Comparison of ENCODE assay signal across 27 cellular contexts in genomic region chr3:155426524-155427230, GRCh38.
DNase-seq lines count a peak whose midpoint lies in the region; ATAC-seq, FAIRE-seq and TF ChIP-seq lines count a peak whose summit lies in the region.
"Had no signal": no experiment of that assay in that cellular context is flagged by ENCODE, and none has a peak within 500 bp of the region (broad histone marks: within the 10 kb centered on the region; RNA-seq: fewer than 3 reads in every experiment).

No MANE protein-coding gene starts in this region.

- H3K36me3 ChIP-seq in Karpas-422 (ENCODE audit: insufficient read depth, low read length) (no peaks in the 10 kb centered on the region), bronchial epithelial cell (ENCODE audit: control insufficient read depth, insufficient read depth, low read length) (no peaks in the 10 kb centered on the region), keratinocyte (ENCODE audit: control insufficient read depth in 2 of 2, extremely low read depth in 1 of 2, insufficient read depth in 2 of 2, low read length in 2 of 2) (no peaks in the 10 kb centered on the region)
- H3K36me3 ChIP-seq: HAP-1, heart right ventricle, pancreas had no signal

- H3K9ac ChIP-seq in Karpas-422 (ENCODE audit: low read length) (no peak overlapping the region), keratinocyte (ENCODE audit: control insufficient read depth, extremely low read depth, insufficient read depth, low read length) (no peak overlapping the region)
- H3K9ac ChIP-seq: SK-N-SH had no signal

- peak; percentile 70 for DNase-seq in EH (ENCODE audit: low read depth)
- DNase-seq in Karpas-422: peak; percentile 60
- DNase-seq in bronchial epithelial cell (ENCODE audit: low read depth): peak; percentile 20
- DNase-seq in keratinocyte (ENCODE audit: low read depth, low spot score): no peak
- DNase-seq in mucosa of gallbladder (ENCODE audit: low spot score): no peak
- DNase-seq in NCI-H1436 treated with DMSO at 0.1 percent for 48 hours (lab: John Stamatoyannopoulos, UW): no peak
- DNase-seq: activated B cell treated with CpG ODN at 0.5 μM for 24 hours; activated CD4-positive, alpha-beta T cell treated with anti-CD3 and anti-CD28 coated beads, Interleukin-2, amount 10 ng/mL, durations not matched to agents 7 days and 5 days; activated effector memory CD4-positive, alpha-beta T cell treated with anti-CD3 and anti-CD28 coated beads, Interleukin-2, amount 50 U/mL, for 16 hours; activated T-cell treated with anti-CD3 and anti-CD28 coated beads, Interleukin-2, amount 50 U/mL, for 24 hours; anterior cingulate cortex; CD8-positive, alpha-beta memory T cell; cortex of kidney; effector memory CD8-positive, alpha-beta T cell; GDM1; heart right ventricle; NCI-H1092 treated with DMSO at 0.1 percent for 48 hours; NCI-H2029; NCI-H2227 treated with DMSO at 0.1 percent for 48 hours; NCI-H526; pancreas; SK-N-SH; stimulated activated naive CD4-positive, alpha-beta T cell had no signal

- H3K4me2 ChIP-seq in Karpas-422 (ENCODE audit: low read depth, low read length, poor library complexity, severe bottlenecking) (no peak overlapping the region), keratinocyte (ENCODE audit: control insufficient read depth, extremely low read depth, insufficient read depth, low read depth, low read length) (peak overlapping the region; percentile 23)
- H3K4me2 ChIP-seq: SK-N-SH had no signal

- TF ChIP-seq CTCF in bronchial epithelial cell (IDR thresholded peaks at IDR 0.05; ENCODE audit: insufficient read depth, low read length, severe bottlenecking) (no peak), keratinocyte (optimal IDR thresholded peaks at IDR 0.05 in 1 of 3, IDR thresholded peaks at IDR 0.05 in 1 of 3, conservative IDR thresholded peaks at IDR 0.05 in 1 of 3; ENCODE audit: extremely low read depth in 1 of 3, insufficient read depth in 2 of 3, low read length in 3 of 3) (no peak)

- dilution Hi-C loops in keratinocyte (cut with MboI; ENCODE audit: extremely low pct_ligation_motif_present, low sequenced_read_pairs): no loop called here

- no peak for FAIRE-seq in bronchial epithelial cell (lab: Jason Lieb, UNC)
- no peak for FAIRE-seq in keratinocyte (lab: Jason Lieb, UNC)
- FAIRE-seq: frontal cortex, pancreas had no signal

- H3K9me3 ChIP-seq in Karpas-422 (ENCODE audit: low read length): peaks cover 10% of the 10 kb centered on the region; the same call in 1 of the 2 replicates
- H3K9me3 ChIP-seq in keratinocyte (ENCODE audit: control insufficient read depth, low read depth, low read length): peaks cover 2% of the 10 kb centered on the region
- H3K9me3 ChIP-seq: pancreas, SK-N-SH had no signal

- H3K4me1 ChIP-seq in Karpas-422 (ENCODE audit: low read length) (peaks cover 51% of the 10 kb centered on the region), keratinocyte (ENCODE audit: control insufficient read depth, extremely low read depth, insufficient read depth, low read length) (peaks cover 10% of the 10 kb centered on the region)
- H3K4me1 ChIP-seq: heart right ventricle, pancreas had no signal

- no peak overlapping the region for H3K27ac ChIP-seq in Karpas-422 (ENCODE audit: low read length)
- H3K27ac ChIP-seq in keratinocyte (ENCODE audit: control insufficient read depth, insufficient read depth, low read length): no peak overlapping the region
- H3K27ac ChIP-seq: heart right ventricle, pancreas, skin epidermis had no signal

- H3K27me3 ChIP-seq in Karpas-422 (ENCODE audit: low read length) (no peaks in the 10 kb centered on the region), bronchial epithelial cell (ENCODE audit: control insufficient read depth, insufficient read depth, low read length) (no peaks in the 10 kb centered on the region), keratinocyte (ENCODE audit: control insufficient read depth, extremely low read depth, insufficient read depth, low read length) (no peaks in the 10 kb centered on the region)
- H3K27me3 ChIP-seq: heart right ventricle, pancreas had no signal

- H4K20me1 ChIP-seq in Karpas-422 (ENCODE audit: insufficient read depth, low read depth, low read length) (no peaks in the 10 kb centered on the region), keratinocyte (ENCODE audit: control insufficient read depth, extremely low read depth, insufficient read depth, low read length) (no peaks in the 10 kb centered on the region)

- H3K9me1 ChIP-seq in keratinocyte (ENCODE audit: control insufficient read depth, extremely low read depth, insufficient read depth, low read length): no peaks in the 10 kb centered on the region

- no peaks in the 10 kb centered on the region for H3K9me2 ChIP-seq in Karpas-422 (replicated peaks; ENCODE audit: insufficient read depth, low read length)
- H3K9me2 ChIP-seq: SK-N-SH had no signal

- H3K4me3 ChIP-seq in Karpas-422 (ENCODE audit: low read length) (no peak overlapping the region), bronchial epithelial cell (ENCODE audit: low read depth, low read length) (no peak overlapping the region), keratinocyte (ENCODE audit: control insufficient read depth in 2 of 3, extremely low read depth in 1 of 3, insufficient read depth in 2 of 3, low read depth in 1 of 3, low read length in 3 of 3) (no peak overlapping the region)
- H3K4me3 ChIP-seq: HAP-1, heart right ventricle, pancreas, skin epidermis had no signal

- H2AFZ ChIP-seq in Karpas-422 (ENCODE audit: low read length) (no peak overlapping the region), keratinocyte (ENCODE audit: control insufficient read depth, low read length) (peak overlapping the region; percentile 35)

- H3K79me2 ChIP-seq in Karpas-422 (ENCODE audit: low read length) (no peaks in the 10 kb centered on the region), keratinocyte (ENCODE audit: control insufficient read depth, insufficient read depth, low read length) (no peaks in the 10 kb centered on the region)

- no peak for ATAC-seq in GM19467 (IDR thresholded peaks at IDR 0.05; ENCODE audit: unreplicated experiment)
- ATAC-seq: effector memory CD8-positive, alpha-beta T cell; heart right ventricle; pancreas had no signal

Comparison
In these comparisons a context has a peak if more than half of its experiments do, and no peak if none do; other contexts are left out.
1. DNase-seq: peak in EH (single experiment), Karpas-422 (single experiment) and bronchial epithelial cell (single experiment); none in keratinocyte (single experiment), mucosa of gallbladder (single experiment) and NCI-H1436 treated with DMSO at 0.1 percent for 48 hours (single experiment).